Comparison of ENCODE assay signal across 11 cellular contexts in the genomic region with DNA sequence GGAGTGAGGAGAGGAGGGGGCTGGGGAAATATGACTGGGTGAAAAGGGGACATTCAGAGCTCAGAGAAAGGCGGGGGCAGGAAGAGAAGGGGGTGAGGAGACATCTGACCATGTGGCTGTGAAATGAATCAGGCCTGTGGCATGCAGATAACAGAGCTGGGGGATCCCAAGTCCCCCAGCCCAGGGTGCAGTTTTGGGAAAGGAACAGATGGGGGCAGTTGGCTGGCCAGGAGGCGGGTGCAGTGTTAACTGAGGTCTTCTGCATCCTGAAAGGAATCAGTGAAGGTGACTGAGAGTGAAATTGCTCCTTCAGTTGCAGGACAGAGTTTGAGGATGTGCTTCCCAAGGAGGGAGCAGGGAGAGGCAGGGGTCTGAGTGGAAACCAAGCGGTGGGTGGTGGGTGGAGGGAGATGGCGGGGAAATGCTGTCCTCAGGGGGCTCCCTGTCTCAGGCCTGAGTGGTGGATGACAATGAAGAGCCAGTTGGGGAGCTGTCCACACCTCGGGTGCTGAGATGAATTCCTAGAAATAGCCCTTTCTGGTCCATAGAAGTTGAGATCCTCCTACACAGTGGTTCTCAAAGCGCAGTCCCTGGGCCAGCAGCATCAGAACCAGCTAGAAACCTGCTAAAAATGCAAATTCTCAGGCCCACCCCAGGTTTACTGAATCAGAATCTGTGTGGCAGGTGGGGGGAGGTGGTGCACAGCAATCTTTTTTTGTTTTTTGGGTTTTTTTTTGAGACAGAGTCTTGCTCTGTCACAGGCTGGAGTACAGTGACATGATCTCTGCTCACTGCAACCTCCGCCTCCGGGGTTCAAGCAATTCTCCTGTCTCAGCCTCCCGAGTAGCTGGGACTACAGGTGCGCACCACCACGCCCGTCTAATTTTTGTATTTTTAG. TPM values are rescaled to one million over a fixed set of nuclear protein-coding genes. Genes with fewer than 3 reads are reported as not detected.
DNase-seq lines count a peak whose midpoint lies in the region; ATAC-seq and TF ChIP-seq lines count a peak whose summit lies in the region.
"Had no signal": no experiment of that assay in that cellular context is flagged by ENCODE, and none has a peak within 500 bp of the region (broad histone marks: within the 10 kb centered on the region; RNA-seq: fewer than 3 reads in every experiment).

No MANE protein-coding gene starts in this region.

- H3K27ac Mint-ChIP-seq in activated CD4-positive, alpha-beta T cell treated with anti-CD3 and anti-CD28 coated beads, Interleukin-2, amount 10 ng/mL, durations not matched to agents 24 days and 14 days: no peak overlapping the region
- H3K27ac Mint-ChIP-seq in nephron progenitor cell: no peak overlapping the region
- H3K27ac Mint-ChIP-seq: stimulated activated naive B cell treated with anti-CD40 and anti-IgM and Interleukin-4, amounts not matched to agents 10 μg/mL and 1 μg/mL and 100 μg/mL, for 72 hours had no signal

- DNase-seq in activated CD4-positive, alpha-beta T cell treated with anti-CD3 and anti-CD28 coated beads, Interleukin-2, amount 10 ng/mL, durations not matched to agents 24 days and 14 days: peak; percentile 70
- no peak for DNase-seq in activated CD4-positive, alpha-beta T cell treated with anti-CD3 and anti-CD28 coated beads, Interleukin-2, amount 50 U/mL, for 48 hours
- DNase-seq in NCI-H1694 treated with DMSO at 0.1 percent for 48 hours (lab: John Stamatoyannopoulos, UW) (peak; percentile 73), choroid plexus epithelial cell (ENCODE audit: low read depth) (peak; percentile 35), nephron progenitor cell (peak; percentile 81), globus pallidus (ENCODE audit: low spot score) (no peak)
- DNase-seq: activated T-cell treated with anti-CD3 and anti-CD28 coated beads for 4 hours; NCI-H774; stimulated activated naive B cell treated with anti-CD40 and anti-IgM and Interleukin-4, amounts not matched to agents 10 μg/mL and 1 μg/mL and 100 μg/mL, for 72 hours had no signal

- H3K36me3 Mint-ChIP-seq in activated CD4-positive, alpha-beta T cell treated with anti-CD3 and anti-CD28 coated beads, Interleukin-2, amount 10 ng/mL, durations not matched to agents 24 days and 14 days (ENCODE audit: low read depth): no peaks in the 10 kb centered on the region
- H3K36me3 Mint-ChIP-seq in nephron progenitor cell (ENCODE audit: low read depth): no peaks in the 10 kb centered on the region
- H3K36me3 Mint-ChIP-seq: stimulated activated naive B cell treated with anti-CD40 and anti-IgM and Interleukin-4, amounts not matched to agents 10 μg/mL and 1 μg/mL and 100 μg/mL, for 72 hours had no signal

- intact Hi-C loops in activated CD4-positive, alpha-beta T cell treated with anti-CD3 and anti-CD28 coated beads, Interleukin-2, amount 10 ng/mL, durations not matched to agents 24 days and 14 days (cut with micrococcal nuclease): loop anchor here (5.0 kb wide), 1 partner anchor 42 kb away; no protein-coding TSS in a partner anchor

- no peak overlapping the region for H3K4me3 Mint-ChIP-seq in activated CD4-positive, alpha-beta T cell treated with anti-CD3 and anti-CD28 coated beads, Interleukin-2, amount 10 ng/mL, durations not matched to agents 24 days and 14 days
- no peak overlapping the region for H3K4me3 Mint-ChIP-seq in nephron progenitor cell
- H3K4me3 Mint-ChIP-seq: stimulated activated naive B cell treated with anti-CD40 and anti-IgM and Interleukin-4, amounts not matched to agents 10 μg/mL and 1 μg/mL and 100 μg/mL, for 72 hours had no signal

- H3K4me3 ChIP-seq in choroid plexus epithelial cell (ENCODE audit: low read depth, low read length): no peak overlapping the region

- H3K27me3 Mint-ChIP-seq in activated CD4-positive, alpha-beta T cell treated with anti-CD3 and anti-CD28 coated beads, Interleukin-2, amount 10 ng/mL, durations not matched to agents 24 days and 14 days: peaks cover 18% of the 10 kb centered on the region
- H3K27me3 Mint-ChIP-seq in nephron progenitor cell (ENCODE audit: low read depth, poor library complexity): peaks cover 81% of the 10 kb centered on the region

- peaks cover 7% of the 10 kb centered on the region for H3K4me1 Mint-ChIP-seq in activated CD4-positive, alpha-beta T cell treated with anti-CD3 and anti-CD28 coated beads, Interleukin-2, amount 10 ng/mL, durations not matched to agents 24 days and 14 days
- peaks cover 4% of the 10 kb centered on the region for H3K4me1 Mint-ChIP-seq in nephron progenitor cell

- no peak for TF ChIP-seq CTCF in choroid plexus epithelial cell (conservative IDR thresholded peaks at IDR 0.05; ENCODE audit: low read depth, low read length)
- TF ChIP-seq CTCF in nephron progenitor cell (IDR thresholded peaks at IDR 0.05): no peak

- ATAC-seq in HG03039 (IDR thresholded peaks at IDR 0.05; ENCODE audit: unreplicated experiment): no peak
- no peak for ATAC-seq in HG03159 (IDR thresholded peaks at IDR 0.05; ENCODE audit: unreplicated experiment)
- ATAC-seq: stimulated activated naive B cell treated with anti-CD40 and anti-IgM and Interleukin-4, amounts not matched to agents 10 μg/mL and 1 μg/mL and 100 μg/mL, for 72 hours had no signal

- H3K9me3 Mint-ChIP-seq in activated CD4-positive, alpha-beta T cell treated with anti-CD3 and anti-CD28 coated beads, Interleukin-2, amount 10 ng/mL, durations not matched to agents 24 days and 14 days: no peaks in the 10 kb centered on the region
- H3K9me3 Mint-ChIP-seq in nephron progenitor cell: no peaks in the 10 kb centered on the region
- H3K9me3 Mint-ChIP-seq: stimulated activated naive B cell treated with anti-CD40 and anti-IgM and Interleukin-4, amounts not matched to agents 10 μg/mL and 1 μg/mL and 100 μg/mL, for 72 hours had no signal

RNA-seq across cellular contexts. Expression of a gene that starts 26.0 kb away (rescaled TPM):
- total RNA-seq in activated CD4-positive, alpha-beta T cell treated with anti-CD3 and anti-CD28 coated beads, Interleukin-2, amount 10 ng/mL, durations not matched to agents 24 days and 14 days: 59.1 and 62.4 TPM in 2 replicates

Comparison
In these comparisons a context has a peak if more than half of its experiments do, and no peak if none do; other contexts are left out.
1. DNase-seq: peak in activated CD4-positive, alpha-beta T cell treated with anti-CD3 and anti-CD28 coated beads, Interleukin-2, amount 10 ng/mL, durations not matched to agents 24 days and 14 days (single experiment), NCI-H1694 treated with DMSO at 0.1 percent for 48 hours (single experiment), choroid plexus epithelial cell (single experiment) and nephron progenitor cell (single experiment); none in activated CD4-positive, alpha-beta T cell treated with anti-CD3 and anti-CD28 coated beads, Interleukin-2, amount 50 U/mL, for 48 hours (0 of 2) and globus pallidus (single experiment).